ENCODE assay signal across 20 cellular contexts in genomic region chr18:79581911-79582310, GRCh38.
DNase-seq lines count a peak whose midpoint lies in the region; ATAC-seq and TF ChIP-seq lines count a peak whose summit lies in the region.
"Had no signal": no experiment of that assay in that cellular context is flagged by ENCODE, and none has a peak within 500 bp of the region (broad histone marks: within the 10 kb centered on the region; RNA-seq: fewer than 3 reads in every experiment).

No MANE protein-coding gene starts in this region.

- H3K4me1 Mint-ChIP-seq in chondrocyte (ENCODE audit: low read depth): peaks cover 22% of the 10 kb centered on the region

- no peak overlapping the region for H3K27ac Mint-ChIP-seq in chondrocyte (ENCODE audit: unreplicated experiment)

- ATAC-seq in left ventricle myocardium superior (no peak), lower lobe of right lung (no peak), HG03432 (IDR thresholded peaks at IDR 0.05; ENCODE audit: unreplicated experiment) (no peak), HG03280 (IDR thresholded peaks at IDR 0.05; ENCODE audit: unreplicated experiment) (no peak)

- H3K4me3 ChIP-seq in right atrium auricular region (no peak overlapping the region), lower lobe of right lung (no peak overlapping the region), spleen (no peak overlapping the region)
- H3K4me3 ChIP-seq: SJSA1 had no signal

- H3K27me3 ChIP-seq in right atrium auricular region: no peaks in the 10 kb centered on the region
- H3K27me3 ChIP-seq in lower lobe of right lung (ENCODE audit: low read depth): peaks cover 3% of the 10 kb centered on the region
- no peaks in the 10 kb centered on the region for H3K27me3 ChIP-seq in spleen (replicated peaks in 1 of 7)
- H3K27me3 ChIP-seq: SJSA1 had no signal

- WGBS in spleen, 5 donors: 94 to 98% (median 96%) methylated on average over 8 of the region's 8 CpGs

- intact Hi-C loops in left ventricle myocardium superior (cut with micrococcal nuclease) (no loop called here), lower lobe of right lung (cut with DNase I) (no loop called here), spleen (cut with DNase I; ENCODE audit: low total_unique reads) (no loop called here)

- TF ChIP-seq CTCF in right atrium auricular region (IDR thresholded peaks at IDR 0.05) (no peak), chondrocyte (IDR thresholded peaks at IDR 0.05) (no peak), lower lobe of right lung (IDR thresholded peaks at IDR 0.05) (no peak), spleen (IDR thresholded peaks at IDR 0.05 in 8 of 11, conservative IDR thresholded peaks at IDR 0.05 in 3 of 11) (no peak)

- no peaks in the 10 kb centered on the region for H3K9me3 ChIP-seq in right atrium auricular region
- H3K9me3 ChIP-seq in lower lobe of right lung: no peaks in the 10 kb centered on the region
- H3K9me3 ChIP-seq in spleen: no peaks in the 10 kb centered on the region
- H3K9me3 ChIP-seq: SJSA1 had no signal

- H3K27ac ChIP-seq in right atrium auricular region (no peak overlapping the region), lower lobe of right lung (no peak overlapping the region), spleen (no peak overlapping the region)
- H3K27ac ChIP-seq: SJSA1 had no signal

- no peak overlapping the region for H3K4me3 Mint-ChIP-seq in chondrocyte (ENCODE audit: unreplicated experiment)
- H3K4me3 Mint-ChIP-seq: CD14-positive monocyte had no signal

- no peaks in the 10 kb centered on the region for H3K27me3 Mint-ChIP-seq in chondrocyte (ENCODE audit: low read depth)

- H3K36me3 ChIP-seq in right atrium auricular region (no peaks in the 10 kb centered on the region), lower lobe of right lung (no peaks in the 10 kb centered on the region), spleen (no peaks in the 10 kb centered on the region)

- H3K9me3 Mint-ChIP-seq in chondrocyte (ENCODE audit: low read depth): no peaks in the 10 kb centered on the region

- H3K4me1 ChIP-seq in right atrium auricular region (peaks cover 0 to 17% of the 10 kb centered on the region in 2 donors), lower lobe of right lung (peaks cover 11% of the 10 kb centered on the region), spleen (peaks cover 0 to 18% (median 13%) of the 10 kb centered on the region in 6 donors)

- H3K36me3 Mint-ChIP-seq in chondrocyte (ENCODE audit: low read depth): no peaks in the 10 kb centered on the region
- H3K36me3 Mint-ChIP-seq: CD14-positive monocyte had no signal

- DNase-seq in left ventricle myocardium superior (peak; percentile 12), right atrium auricular region (ENCODE audit: low spot score) (no peak), chondrocyte (ENCODE audit: low spot score) (peak; percentile 42), lower lobe of right lung (peak; percentile 13), spleen (peak; percentile 28)
- DNase-seq: ACHN, AML-193, COR-L47, DMS153, MV-4-11, NCI-H1417 treated with DMSO at 0.1 percent for 48 hours, NCI-H2029, NCI-H2171 treated with DMSO at 0.1 percent for 48 hours, NCI-H446 treated with DMSO at 0.1 percent for 48 hours, NCI-H748 treated with DMSO at 0.1 percent for 48 hours, RPMI8226 had no signal

- TF ChIP-seq POLR2A in spleen (IDR thresholded peaks at IDR 0.05): no peak
